ENCODE assay signal across 1 cellular context in genomic region chr4:38152721-38153412, GRCh38.
TF ChIP-seq lines count a peak whose summit lies in the region.

No MANE protein-coding gene starts in this region.

TF ChIP-seq in IMR-90, 13 proteins besides CTCF, POLR2A, EP300 and RAD21 (continued from another document):
- TF ChIP-seq FOS (IDR thresholded peaks at IDR 0.05; ENCODE audit: low read depth, low read length) (no peak), CEBPB (IDR thresholded peaks at IDR 0.05; ENCODE audit: low read depth, low read length) (no peak), RCOR1 (IDR thresholded peaks at IDR 0.05; ENCODE audit: insufficient replicate concordance, low read length) (no peak), CHD1 (IDR thresholded peaks at IDR 0.05; ENCODE audit: low read depth, low read length) (no peak)
